Comparison of ENCODE assay signal across 15 cellular contexts in genomic region chr15:41951571-41951970, GRCh38.
"Had no signal": no experiment of that assay in that cellular context is flagged by ENCODE, and none has a peak within 500 bp of the region (broad histone marks: within the 10 kb centered on the region; RNA-seq: fewer than 3 reads in every experiment).

No MANE protein-coding gene starts in this region.

- ATAC-seq: left lung, T-cell had no signal

- H3K9me3 Mint-ChIP-seq: activated CD4-positive, alpha-beta T cell treated with anti-CD3 and anti-CD28 coated beads, Interleukin-2, amount 10 ng/mL, durations not matched to agents 24 days and 14 days; activated naive CD4-positive, alpha-beta T cell treated with anti-CD3 and anti-CD28 coated beads for 36 hours; neural progenitor cell; stimulated activated naive CD8-positive, alpha-beta T cell treated with anti-CD3 and anti-CD28 coated beads, Interleukin-15, Interleukin-2, amounts not matched to agents 100 ng/mL and 50 ng/mL, for 24 hours; T-cell had no signal

- H3K36me3 ChIP-seq: neural progenitor cell had no signal

- H3K27me3 Mint-ChIP-seq: activated CD4-positive, alpha-beta T cell treated with anti-CD3 and anti-CD28 coated beads, Interleukin-2, amount 10 ng/mL, durations not matched to agents 24 days and 14 days; stimulated activated naive CD8-positive, alpha-beta T cell treated with anti-CD3 and anti-CD28 coated beads, Interleukin-15, Interleukin-2, amounts not matched to agents 100 ng/mL and 50 ng/mL, for 24 hours; T-cell had no signal

- H3K27me3 ChIP-seq: left lung, neural progenitor cell, pancreas, tibial nerve had no signal

- H3K4me3 Mint-ChIP-seq: activated CD4-positive, alpha-beta T cell treated with anti-CD3 and anti-CD28 coated beads, Interleukin-2, amount 10 ng/mL, durations not matched to agents 24 days and 14 days; activated naive CD4-positive, alpha-beta T cell treated with anti-CD3 and anti-CD28 coated beads for 36 hours; neural progenitor cell; stimulated activated naive CD8-positive, alpha-beta T cell treated with anti-CD3 and anti-CD28 coated beads, Interleukin-15, Interleukin-2, amounts not matched to agents 100 ng/mL and 50 ng/mL, for 24 hours; T-cell had no signal

- DNase-seq: activated CD4-positive, alpha-beta T cell treated with anti-CD3 and anti-CD28 coated beads, Interleukin-2, amount 10 ng/mL, durations not matched to agents 24 days and 14 days; activated CD8-positive, alpha-beta memory T cell treated with anti-CD3 and anti-CD28 coated beads for 24 hours; activated naive CD4-positive, alpha-beta T cell treated with anti-CD3 and anti-CD28 coated beads for 36 hours; caudate nucleus; cortex of kidney; effector memory CD4-positive, alpha-beta T cell; erythroblast; glutamatergic neuron; left lung; pancreas; stimulated activated CD4-positive, alpha-beta T cell treated with anti-CD3 and anti-CD28 coated beads, Interleukin-4, amount 100 ng/mL, for 1 hour; T-cell had no signal

- H3K27ac ChIP-seq: left lung, neural progenitor cell had no signal

- H3K9me3 ChIP-seq: left lung, pancreas, tibial nerve had no signal

- H3K4me3 ChIP-seq: left lung, neural progenitor cell, pancreas, tibial nerve had no signal

- H3K27ac Mint-ChIP-seq: activated CD4-positive, alpha-beta T cell treated with anti-CD3 and anti-CD28 coated beads, Interleukin-2, amount 10 ng/mL, durations not matched to agents 24 days and 14 days; activated naive CD4-positive, alpha-beta T cell treated with anti-CD3 and anti-CD28 coated beads for 36 hours; neural progenitor cell; stimulated activated naive CD8-positive, alpha-beta T cell treated with anti-CD3 and anti-CD28 coated beads, Interleukin-15, Interleukin-2, amounts not matched to agents 100 ng/mL and 50 ng/mL, for 24 hours had no signal
